ENCODE assay signal across 26 cellular contexts in genomic region chr20:43186312-43186711, GRCh38. TPM values are rescaled to one million over a fixed set of nuclear protein-coding genes. Genes with fewer than 3 reads are reported as not detected.
"Had no signal": no experiment of that assay in that cellular context is flagged by ENCODE, and none has a peak within 500 bp of the region (broad histone marks: within the 10 kb centered on the region; RNA-seq: fewer than 3 reads in every experiment).

No MANE protein-coding gene starts in this region.

- H3K27ac Mint-ChIP-seq: IgD-negative memory B cell had no signal

- H3K4me3 Mint-ChIP-seq: IgD-negative memory B cell had no signal

- DNase-seq: MV-4-11; NCI-H1048; NCI-H1105; NCI-H1436 treated with DMSO at 0.1 percent for 48 hours; NCI-H1694; NCI-H187 treated with DMSO at 0.1 percent for 48 hours; NCI-H2029 treated with DMSO at 0.1 percent for 48 hours; NCI-H2171 treated with DMSO at 0.1 percent for 48 hours; NCI-H345; NCI-H446 treated with DMSO at 0.1 percent for 48 hours; NCI-H510A treated with DMSO at 0.1 percent for 48 hours; NCI-H69; NK-92 treated with Interleukin-12 subunit alpha and Interleukin-12 subunit beta, amount 100 ng/mL, for 24 hours; OCI-M1; PC-9; Peyer's patch; SHP77 treated with DMSO at 0.1 percent for 48 hours; SJCRH30 had no signal

- H3K36me3 Mint-ChIP-seq: IgD-negative memory B cell had no signal

- ATAC-seq: K562, Right ventricle myocardium inferior, SK-N-SH treated with all-trans-retinoic acid at 6 μM for 48 hours had no signal

RNA-seq across cellular contexts. Expression of gene PTPRT, which starts 3.4 kb away (rescaled TPM):
- total RNA-seq: HT1080, K562, LHCN-M2, MCF 10A, PC-9, RPMI7951 had no signal
